In the genomic region with DNA sequence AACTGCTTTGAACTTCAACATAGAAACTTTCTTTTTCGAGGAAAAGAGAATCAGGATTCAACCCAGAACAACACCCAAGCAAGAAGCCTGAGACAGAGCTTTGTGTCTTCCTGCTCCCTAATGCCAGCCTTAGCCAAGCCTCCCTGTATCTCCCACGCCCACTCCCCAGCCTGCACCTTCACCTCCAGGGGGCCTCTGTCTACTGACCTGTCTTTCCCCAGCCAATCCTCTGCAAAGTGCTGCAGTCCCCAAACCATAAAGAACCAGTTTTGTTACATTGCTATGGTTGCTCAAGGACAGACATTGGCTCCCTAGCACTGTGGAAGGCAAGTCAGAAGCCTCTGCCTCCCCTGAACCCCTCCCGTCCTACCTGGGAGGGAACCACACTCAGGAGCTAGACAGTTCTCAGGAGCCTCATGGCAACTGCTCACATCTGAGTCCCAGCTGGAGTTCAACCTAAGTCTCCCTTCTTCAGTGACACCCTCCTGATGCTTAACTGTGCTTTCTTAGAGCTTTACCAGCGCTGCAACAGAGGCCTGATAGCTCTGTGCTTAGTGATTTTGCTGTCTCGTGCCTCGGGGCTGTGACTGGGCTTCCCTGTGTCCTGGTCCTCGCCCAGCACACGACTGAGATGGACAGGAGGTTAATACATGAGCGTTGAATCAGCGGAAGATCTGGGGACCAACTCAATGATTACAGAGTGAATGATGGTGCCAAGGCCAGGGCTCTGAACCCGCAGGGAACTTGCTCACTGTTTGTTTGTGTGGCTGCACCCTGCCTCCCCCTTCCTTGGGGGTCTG, we compare ENCODE assay signal across 11 cellular contexts.
DNase-seq lines count a peak whose midpoint lies in the region; ATAC-seq and TF ChIP-seq lines count a peak whose summit lies in the region.
"Had no signal": no experiment of that assay in that cellular context is flagged by ENCODE, and none has a peak within 500 bp of the region (broad histone marks: within the 10 kb centered on the region; RNA-seq: fewer than 3 reads in every experiment).

No MANE protein-coding gene starts in this region.

- H3K4me1 Mint-ChIP-seq in natural killer cell treated with Interleukin-12 subunit alpha and Interleukin-12 subunit beta and Interleukin-15 and Interleukin-18, amount 100 ng/mL, for 72 hours (ENCODE audit: low read depth in 2 of 2) = peaks cover 57 to 67% of the 10 kb centered on the region in 2 donors
- peaks cover 17 to 39% of the 10 kb centered on the region in 2 donors for H3K4me1 Mint-ChIP-seq in natural killer cell
- H3K4me1 Mint-ChIP-seq in effector memory CD8-positive, alpha-beta T cell (ENCODE audit: low read depth in 2 of 2) = peaks cover 42 to 47% of the 10 kb centered on the region in 2 donors

- intact Hi-C loops in natural killer cell (cut with micrococcal nuclease) = loop anchor here (5.0 kb wide), 1 partner anchor 102 kb away; a partner anchor contains a TSS

- no peaks in the 10 kb centered on the region for H3K27me3 Mint-ChIP-seq in natural killer cell treated with Interleukin-12 subunit alpha and Interleukin-12 subunit beta and Interleukin-15 and Interleukin-18, amount 100 ng/mL, for 72 hours
- H3K27me3 Mint-ChIP-seq in natural killer cell (ENCODE audit: low read depth in 2 of 2) = no peaks in the 10 kb centered on the region
- H3K27me3 Mint-ChIP-seq in effector memory CD8-positive, alpha-beta T cell = no peaks in the 10 kb centered on the region

- no peak for ATAC-seq in natural killer cell treated with Interleukin-12 subunit alpha and Interleukin-12 subunit beta and Interleukin-15 and Interleukin-18, amount 100 ng/mL, for 72 hours
- ATAC-seq in natural killer cell = no peak
- ATAC-seq in effector memory CD8-positive, alpha-beta T cell (replicated peaks) = no peak
- ATAC-seq in HG03196 (IDR thresholded peaks at IDR 0.05; ENCODE audit: unreplicated experiment) = no peak

- H3K27ac Mint-ChIP-seq in natural killer cell treated with Interleukin-12 subunit alpha and Interleukin-12 subunit beta and Interleukin-15 and Interleukin-18, amount 100 ng/mL, for 72 hours = peak overlapping the region; percentile 93 to 100
- peak overlapping the region in 1 of 2 donors; percentile 76 for H3K27ac Mint-ChIP-seq in natural killer cell
- peak overlapping the region; percentile 95 to 98 for H3K27ac Mint-ChIP-seq in effector memory CD8-positive, alpha-beta T cell

- no peak for TF ChIP-seq CTCF in natural killer cell (IDR thresholded peaks at IDR 0.05)

- DNase-seq in natural killer cell treated with Interleukin-12 subunit alpha and Interleukin-12 subunit beta and Interleukin-15 and Interleukin-18, amount 100 ng/mL, for 72 hours (ENCODE audit: low spot score) = no peak
- DNase-seq in natural killer cell (no peak), OCI-M1 (lab: John Stamatoyannopoulos, UW) (peak; percentile 8), epidermal melanocyte (ENCODE audit: insufficient read length, low spot score) (no peak), NCI-H2227 treated with DMSO at 0.1 percent for 48 hours (lab: John Stamatoyannopoulos, UW) (no peak), HK-2 (ENCODE audit: unreplicated experiment) (no peak)
- DNase-seq in effector memory CD8-positive, alpha-beta T cell = no peak
- DNase-seq: activated CD4-positive, CD25-positive, alpha-beta regulatory T cell; DMS53; foreskin fibroblast had no signal

- H3K4me3 Mint-ChIP-seq in natural killer cell treated with Interleukin-12 subunit alpha and Interleukin-12 subunit beta and Interleukin-15 and Interleukin-18, amount 100 ng/mL, for 72 hours = peak overlapping the region; percentile 88
- H3K4me3 Mint-ChIP-seq in natural killer cell = no peak overlapping the region
- peak overlapping the region; percentile 72 to 77 for H3K4me3 Mint-ChIP-seq in effector memory CD8-positive, alpha-beta T cell

- H3K36me3 Mint-ChIP-seq in natural killer cell treated with Interleukin-12 subunit alpha and Interleukin-12 subunit beta and Interleukin-15 and Interleukin-18, amount 100 ng/mL, for 72 hours = no peaks in the 10 kb centered on the region
- H3K36me3 Mint-ChIP-seq in natural killer cell = no peaks in the 10 kb centered on the region
- H3K36me3 Mint-ChIP-seq in effector memory CD8-positive, alpha-beta T cell (ENCODE audit: insufficient read depth) = peaks cover 6% of the 10 kb centered on the region

- peaks cover 4% of the 10 kb centered on the region for H3K9me3 Mint-ChIP-seq in natural killer cell treated with Interleukin-12 subunit alpha and Interleukin-12 subunit beta and Interleukin-15 and Interleukin-18, amount 100 ng/mL, for 72 hours
- H3K9me3 Mint-ChIP-seq in natural killer cell = no peaks in the 10 kb centered on the region
- H3K9me3 Mint-ChIP-seq in effector memory CD8-positive, alpha-beta T cell = no peaks in the 10 kb centered on the region
